Comparison of ENCODE assay signal across 8 cellular contexts in genomic region chr5:10563132-10563939, GRCh38. TPM values are rescaled to one million over a fixed set of nuclear protein-coding genes. Genes with fewer than 3 reads are reported as not detected.
DNase-seq lines count a peak whose midpoint lies in the region; ATAC-seq and TF ChIP-seq lines count a peak whose summit lies in the region.

No MANE protein-coding gene starts in this region.

- peak overlapping the region; percentile 77 for H3K4me3 ChIP-seq in DOHH2 (ENCODE audit: low read length)
- H3K4me3 ChIP-seq in cardiac muscle cell = peak overlapping the region; percentile 64

- peak overlapping the region; percentile 50 for H3K27ac ChIP-seq in DOHH2 (ENCODE audit: low read depth, low read length)
- peak overlapping the region; percentile 58 for H3K27ac ChIP-seq in KOPT-K1 (ENCODE audit: low read depth, low read length, poor library complexity, severe bottlenecking)
- H3K27ac ChIP-seq in cardiac muscle cell = peak overlapping the region; percentile 65

- no peaks in the 10 kb centered on the region for H3K36me3 ChIP-seq in DOHH2 (ENCODE audit: control insufficient read depth, low read length)
- no peaks in the 10 kb centered on the region for H3K36me3 ChIP-seq in KOPT-K1 (ENCODE audit: insufficient read depth, low read length)
- no peaks in the 10 kb centered on the region for H3K36me3 ChIP-seq in cardiac muscle cell

- H3K9me2 ChIP-seq in DOHH2 (replicated peaks; ENCODE audit: control insufficient read depth, low read length) = no peaks in the 10 kb centered on the region

- peaks cover 71% of the 10 kb centered on the region for H3K27me3 ChIP-seq in DOHH2 (ENCODE audit: control insufficient read depth, low read length)
- no peaks in the 10 kb centered on the region for H3K27me3 ChIP-seq in cardiac muscle cell

- no peaks in the 10 kb centered on the region for H3K36me3 Mint-ChIP-seq in activated T-cell treated with anti-CD3 and anti-CD28 coated beads, Interleukin-2, amount 50 U/mL, for 4 hours (ENCODE audit: insufficient read depth)

- peak overlapping the region; percentile 73 for H3K4me2 ChIP-seq in DOHH2 (ENCODE audit: low read length)

- TF ChIP-seq CTCF in DOHH2 (IDR thresholded peaks at IDR 0.05; ENCODE audit: low read depth, low read length, poor library complexity, severe bottlenecking) (no peak), cardiac muscle cell (IDR thresholded peaks at IDR 0.05; ENCODE audit: low read depth, low read length) (no peak)

- H3K27me3 Mint-ChIP-seq in activated T-cell treated with anti-CD3 and anti-CD28 coated beads, Interleukin-2, amount 50 U/mL, for 4 hours (ENCODE audit: low read depth) = peaks cover 6% of the 10 kb centered on the region

- no peaks in the 10 kb centered on the region for H3K79me2 ChIP-seq in DOHH2 (ENCODE audit: control insufficient read depth, low read length)

- H3K4me3 Mint-ChIP-seq in activated T-cell treated with anti-CD3 and anti-CD28 coated beads, Interleukin-2, amount 50 U/mL, for 4 hours = peak overlapping the region; percentile 57

- H4K20me1 ChIP-seq in DOHH2 (ENCODE audit: control insufficient read depth, insufficient read depth, low read depth, low read length) = peaks cover 6% of the 10 kb centered on the region

- H3K9me3 ChIP-seq in DOHH2 (ENCODE audit: control insufficient read depth, insufficient read depth, low read length) (no peaks in the 10 kb centered on the region), KOPT-K1 (ENCODE audit: insufficient read depth, low read length, poor library complexity, severe bottlenecking) (no peaks in the 10 kb centered on the region), cardiac muscle cell (ENCODE audit: low read depth) (no peaks in the 10 kb centered on the region)

- no peaks in the 10 kb centered on the region for H3K9me3 Mint-ChIP-seq in activated T-cell treated with anti-CD3 and anti-CD28 coated beads, Interleukin-2, amount 50 U/mL, for 4 hours

- DNase-seq in activated T-cell treated with anti-CD3 and anti-CD28 coated beads, Interleukin-2, amount 50 U/mL, for 4 hours = peak; percentile 27
- DNase-seq in cardiac muscle cell (ENCODE audit: low read depth in 1 of 2, low spot score in 1 of 2) = peak; percentile 46 to 66
- peak; percentile 67 for DNase-seq in retina
- DNase-seq in COR-L47 (lab: John Stamatoyannopoulos, UW) = no peak
- no peak for DNase-seq in middle frontal gyrus (ENCODE audit: extremely low spot score, low spot score)

- peaks cover 12% of the 10 kb centered on the region for H3F3A ChIP-seq in DOHH2 (ENCODE audit: control insufficient read depth, insufficient read depth)

- peaks cover 15% of the 10 kb centered on the region for H3K4me1 Mint-ChIP-seq in activated T-cell treated with anti-CD3 and anti-CD28 coated beads, Interleukin-2, amount 50 U/mL, for 4 hours (ENCODE audit: low read depth)

- H3K4me1 ChIP-seq in DOHH2 (ENCODE audit: control insufficient read depth, low read length) (peaks cover 60% of the 10 kb centered on the region), cardiac muscle cell (ENCODE audit: low read depth) (peaks cover 33% of the 10 kb centered on the region)

- ATAC-seq in GM21717 (IDR thresholded peaks at IDR 0.05; ENCODE audit: unreplicated experiment) = peak; percentile 30
- ATAC-seq in activated T-cell treated with anti-CD3 and anti-CD28 coated beads, Interleukin-2, amount 50 U/mL, for 4 hours = peak; percentile 63 to 64

RNA-seq across cellular contexts. Expression of gene ANKRD33B, which starts 0.5 kb away (rescaled TPM):
- 10 to 100 TPM in 1 of 3 donors, 1 to 10 TPM in 2; 7.7 to 20.2 (median 9.7) TPM for total RNA-seq in activated T-cell treated with anti-CD3 and anti-CD28 coated beads, Interleukin-2, amount 50 U/mL, for 4 hours
- total RNA-seq in cardiac muscle cell = 6.4 and 14.8 TPM in 2 replicates
- polyA plus RNA-seq in cardiac muscle cell = 5.7 and 11.8 TPM in 2 replicates

Comparison
In these comparisons a context has a peak if more than half of its experiments do, and no peak if none do; other contexts are left out.
1. DNase-seq: peak in activated T-cell treated with anti-CD3 and anti-CD28 coated beads, Interleukin-2, amount 50 U/mL, for 4 hours (single experiment), cardiac muscle cell (2 of 2) and retina (single experiment); none in COR-L47 (single experiment) and middle frontal gyrus (single experiment).
2. Peak in every context shown above with its lines, with median percentiles within 50 percentile points of each other: H3K27ac ChIP-seq.